In the genomic region with DNA sequence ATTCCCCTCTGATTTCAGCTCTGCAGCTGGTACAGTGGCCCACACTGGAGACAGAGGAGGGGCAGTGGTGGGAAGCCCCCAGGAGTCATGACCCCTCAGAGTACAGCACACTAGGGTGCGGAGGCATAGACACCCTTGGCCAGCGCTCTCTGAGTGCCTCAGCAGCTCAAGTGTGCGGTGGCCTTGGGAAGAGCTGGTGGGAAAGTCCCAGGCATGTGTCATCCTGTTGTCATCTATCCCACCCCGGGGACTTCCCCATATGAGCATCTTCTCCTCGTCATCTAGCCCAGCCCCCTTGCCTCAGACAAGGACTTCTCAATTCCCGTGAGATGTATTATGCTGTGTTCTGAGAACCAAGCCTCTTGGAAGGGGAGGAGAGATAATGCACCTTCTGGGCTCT, we compare ENCODE assay signal across 7 cellular contexts. TPM values are rescaled to one million over a fixed set of nuclear protein-coding genes. Genes with fewer than 3 reads are reported as not detected.
DNase-seq lines count a peak whose midpoint lies in the region; ATAC-seq, FAIRE-seq and TF ChIP-seq lines count a peak whose summit lies in the region.

No MANE protein-coding gene starts in this region.

- DNase-seq in T1000 (lab: John Stamatoyannopoulos, UW) (peak; percentile 92), bronchial epithelial cell (ENCODE audit: low read depth) (peak; percentile 66), GF-D8 (lab: John Stamatoyannopoulos, UW) (no peak), cortex of kidney (lab: John Stamatoyannopoulos, UW) (no peak)

- H3K4me3 ChIP-seq in bronchial epithelial cell (ENCODE audit: low read depth, low read length) = no peak overlapping the region
- H3K4me3 ChIP-seq in skin epidermis = no peak overlapping the region

- ATAC-seq in GM18909 (IDR thresholded peaks at IDR 0.05; ENCODE audit: poor library complexity, unreplicated experiment) (peak; percentile 76), HG03097 (IDR thresholded peaks at IDR 0.05; ENCODE audit: low FRiP score, unreplicated experiment) (peak; percentile 70)

- TF ChIP-seq CTCF in bronchial epithelial cell (IDR thresholded peaks at IDR 0.05; ENCODE audit: insufficient read depth, low read length, severe bottlenecking) = no peak

- no peaks in the 10 kb centered on the region for H3K27me3 ChIP-seq in bronchial epithelial cell (ENCODE audit: control insufficient read depth, insufficient read depth, low read length)

- H3K36me3 ChIP-seq in bronchial epithelial cell (ENCODE audit: control insufficient read depth, insufficient read depth, low read length) = no peaks in the 10 kb centered on the region

- H3K27ac ChIP-seq in skin epidermis = peak overlapping the region in 15 of 21 experiments; percentile 2 to 79 (median 37)

- FAIRE-seq in bronchial epithelial cell (lab: Jason Lieb, UNC) = no peak

RNA-seq across cellular contexts. Expression of gene PPIF, which starts 15.6 kb away (rescaled TPM):
- 19.5 and 27.1 TPM in 2 replicates for total RNA-seq in bronchial epithelial cell

Comparison
In these comparisons a context has a peak if more than half of its experiments do, and no peak if none do; other contexts are left out.
1. DNase-seq: peak in T1000 (single experiment) and bronchial epithelial cell (single experiment); none in GF-D8 (single experiment) and cortex of kidney (single experiment).